In the genomic region with DNA sequence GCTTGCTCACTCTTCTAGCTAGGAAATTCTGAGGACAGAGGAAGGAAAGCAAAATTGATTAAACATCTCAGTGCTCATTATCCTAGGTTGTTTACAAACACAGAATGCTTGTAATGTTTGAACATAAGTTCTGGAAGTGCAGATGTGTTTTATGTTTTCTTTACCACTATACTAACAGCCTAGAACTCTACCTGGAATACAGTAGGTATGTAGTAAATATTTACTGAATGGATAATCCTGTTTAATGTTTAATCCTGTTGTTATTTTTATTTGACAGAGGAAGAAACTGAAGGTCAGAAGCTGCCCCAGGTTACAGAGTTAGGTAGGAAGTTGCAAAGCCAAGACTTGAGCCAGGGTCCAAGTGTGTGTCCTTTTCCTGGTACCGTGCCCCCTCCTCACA, we compare ENCODE assay signal across 29 cellular contexts.
"Had no signal": no experiment of that assay in that cellular context is flagged by ENCODE, and none has a peak within 500 bp of the region (broad histone marks: within the 10 kb centered on the region; RNA-seq: fewer than 3 reads in every experiment).

No MANE protein-coding gene starts in this region.

- H3K4me3 Mint-ChIP-seq: naive thymus-derived CD8-positive, alpha-beta T cell; nephron; neural crest cell; stimulated activated effector memory CD8-positive, alpha-beta T cell treated with anti-CD3 and anti-CD28 coated beads, Interleukin-12 subunit alpha, Interleukin-12 subunit beta, amount 100 ng/mL, for 72 hours; stimulated activated naive CD8-positive, alpha-beta T cell treated with anti-CD3 and anti-CD28 coated beads, Interleukin-15, Interleukin-2, amounts not matched to agents 100 ng/mL and 50 ng/mL, for 24 hours had no signal

- H3K9me3 Mint-ChIP-seq: naive thymus-derived CD8-positive, alpha-beta T cell; nephron; neural crest cell; stimulated activated effector memory CD8-positive, alpha-beta T cell treated with anti-CD3 and anti-CD28 coated beads, Interleukin-12 subunit alpha, Interleukin-12 subunit beta, amount 100 ng/mL, for 72 hours; stimulated activated naive CD8-positive, alpha-beta T cell treated with anti-CD3 and anti-CD28 coated beads, Interleukin-15, Interleukin-2, amounts not matched to agents 100 ng/mL and 50 ng/mL, for 24 hours had no signal

- ATAC-seq: left colon; left lung; lower lobe of right lung; naive thymus-derived CD8-positive, alpha-beta T cell; pancreas; right cardiac atrium; stimulated activated effector memory CD8-positive, alpha-beta T cell treated with anti-CD3 and anti-CD28 coated beads, Interleukin-12 subunit alpha, Interleukin-12 subunit beta, amount 100 ng/mL, for 72 hours; upper lobe of right lung had no signal

- FAIRE-seq: keratinocyte, pancreas, small intestine, urothelium cell line had no signal

- H3K27ac ChIP-seq: hepatocyte, left lung, lower lobe of right lung, pancreas, prostate gland, sigmoid colon, spleen, suprapubic skin, thoracic aorta, tibial artery, upper lobe of right lung had no signal

- H3K9me3 ChIP-seq: left lung, lower lobe of right lung, pancreas, prostate gland, sigmoid colon, spleen, suprapubic skin, thoracic aorta, tibial artery, upper lobe of right lung had no signal

- H3K27me3 Mint-ChIP-seq: naive thymus-derived CD8-positive, alpha-beta T cell; stimulated activated naive CD8-positive, alpha-beta T cell treated with anti-CD3 and anti-CD28 coated beads, Interleukin-15, Interleukin-2, amounts not matched to agents 100 ng/mL and 50 ng/mL, for 24 hours had no signal

- H3K4me1 Mint-ChIP-seq: nephron had no signal

- H3K4me2 ChIP-seq: hepatocyte had no signal

- DNase-seq: left colon; left lung; lower lobe of right lung; mammary epithelial cell; mesenchymal stem cell; naive thymus-derived CD8-positive, alpha-beta T cell; nucleus accumbens; pancreas; posterior cingulate gyrus; retina; right cardiac atrium; sigmoid colon; small intestine; spleen; stimulated activated CD4-positive, alpha-beta T cell treated with anti-CD3 and anti-CD28 coated beads, Interleukin-4, amount 100 ng/mL, for 24 hours; stimulated activated naive CD4-positive, alpha-beta T cell; tibial artery; trophoblast cell; upper lobe of right lung had no signal

- H2AFZ ChIP-seq: hepatocyte had no signal

- H3K27me3 ChIP-seq: hepatocyte, left lung, pancreas, sigmoid colon, spleen, suprapubic skin, tibial artery, upper lobe of right lung had no signal

- H3K27ac Mint-ChIP-seq: naive thymus-derived CD8-positive, alpha-beta T cell; nephron; stimulated activated effector memory CD8-positive, alpha-beta T cell treated with anti-CD3 and anti-CD28 coated beads, Interleukin-12 subunit alpha, Interleukin-12 subunit beta, amount 100 ng/mL, for 72 hours; stimulated activated naive CD8-positive, alpha-beta T cell treated with anti-CD3 and anti-CD28 coated beads, Interleukin-15, Interleukin-2, amounts not matched to agents 100 ng/mL and 50 ng/mL, for 24 hours had no signal

- H3K4me3 ChIP-seq: hepatocyte, left lung, lower lobe of right lung, pancreas, prostate gland, sigmoid colon, spleen, suprapubic skin, thoracic aorta, tibial artery, upper lobe of right lung had no signal
